25 cellular contexts compared by ENCODE assay signal in genomic region chr3:115525726-115526125, GRCh38.
"Had no signal": no experiment of that assay in that cellular context is flagged by ENCODE, and none has a peak within 500 bp of the region (broad histone marks: within the 10 kb centered on the region; RNA-seq: fewer than 3 reads in every experiment).

No MANE protein-coding gene starts in this region.

- H3K9me3 Mint-ChIP-seq: central memory CD8-positive, alpha-beta T cell; T-helper 1 cell treated with Interleukin-12 subunit alpha and Interleukin-12 subunit beta and Interleukin-4 antibody, amounts not matched to agents 30 μg/mL and 1 μg/mL, for 36 hours had no signal

- H3K4me3 Mint-ChIP-seq: activated CD8-positive, alpha-beta T cell treated with anti-CD3 and anti-CD28 coated beads, Interleukin-2, amount 10 ng/mL, durations not matched to agents 7 days and 5 days; activated T-helper 1 cell treated with anti-CD3 and anti-CD28 coated beads, Interleukin-12 subunit alpha, Interleukin-12 subunit beta, Interleukin-2, Interleukin-4 antibody, amounts not matched to agents 30 ng/mL and 10 ng/mL and 1 ng/mL, durations not matched to agents 14 hours and 24 hours and 36 hours; brain; central memory CD8-positive, alpha-beta T cell; T-helper 1 cell treated with Interleukin-12 subunit alpha and Interleukin-12 subunit beta and Interleukin-4 antibody, amounts not matched to agents 30 μg/mL and 1 μg/mL, for 36 hours had no signal

- H3K4me1 ChIP-seq: Peyer's patch, SJCRH30 had no signal

- H3K4me3 ChIP-seq: Peyer's patch, SJCRH30 had no signal

- H3K36me3 ChIP-seq: Peyer's patch, SJCRH30 had no signal

- H3K4me1 Mint-ChIP-seq: central memory CD8-positive, alpha-beta T cell had no signal

- H3K27me3 Mint-ChIP-seq: brain had no signal

- H3K36me3 Mint-ChIP-seq: activated naive CD4-positive, alpha-beta T cell treated with anti-CD3 and anti-CD28 coated beads, Interleukin-2, amount 50 U/mL, for 72 hours; brain had no signal

- H3K27ac Mint-ChIP-seq: activated CD8-positive, alpha-beta T cell treated with anti-CD3 and anti-CD28 coated beads, Interleukin-2, amount 10 ng/mL, durations not matched to agents 7 days and 5 days; activated naive CD4-positive, alpha-beta T cell treated with anti-CD3 and anti-CD28 coated beads, Interleukin-2, amount 50 U/mL, for 72 hours; activated T-helper 1 cell treated with anti-CD3 and anti-CD28 coated beads, Interleukin-12 subunit alpha, Interleukin-12 subunit beta, Interleukin-2, Interleukin-4 antibody, amounts not matched to agents 30 ng/mL and 10 ng/mL and 1 ng/mL, durations not matched to agents 14 hours and 24 hours and 36 hours; T-helper 1 cell treated with Interleukin-12 subunit alpha and Interleukin-12 subunit beta and Interleukin-4 antibody, amounts not matched to agents 30 μg/mL and 1 μg/mL, for 36 hours had no signal

- DNase-seq: activated CD4-positive, alpha-beta T cell treated with anti-CD3 and anti-CD28 coated beads for 4 hours; activated CD8-positive, alpha-beta memory T cell treated with anti-CD3 and anti-CD28 coated beads, Interleukin-2, amount 50 U/mL, for 48 hours; activated CD8-positive, alpha-beta T cell treated with anti-CD3 and anti-CD28 coated beads, Interleukin-2, amount 10 ng/mL, durations not matched to agents 7 days and 5 days; activated effector memory CD4-positive, alpha-beta T cell treated with Interleukin-2 at 50 U/mL for 16 hours; activated naive CD4-positive, alpha-beta T cell; activated T-cell treated with anti-CD3 and anti-CD28 coated beads, Interleukin-2, amount 50 U/mL, for 1 hour; IMR-90; KG1; MV-4-11; NCI-H1092 treated with DMSO at 0.1 percent for 48 hours; NCI-H1417 treated with DMSO at 0.1 percent for 48 hours; NCI-H1694; NCI-H2029; NCI-H345; NCI-H510A treated with DMSO at 0.1 percent for 48 hours; NCI-H69; Peyer's patch; Right ventricle myocardium superior; SJCRH30 had no signal

- H3K27ac ChIP-seq: Peyer's patch, RWPE1, SJCRH30 had no signal

- H3K27me3 ChIP-seq: Peyer's patch, SJCRH30 had no signal

- H3K9me3 ChIP-seq: Peyer's patch, SJCRH30 had no signal
